ENCODE assay signal across 18 cellular contexts in genomic region chr4:112130903-112131302, GRCh38. TPM values are rescaled to one million over a fixed set of nuclear protein-coding genes. Genes with fewer than 3 reads are reported as not detected.
DNase-seq lines count a peak whose midpoint lies in the region; ATAC-seq and TF ChIP-seq lines count a peak whose summit lies in the region.
"Had no signal": no experiment of that assay in that cellular context is flagged by ENCODE, and none has a peak within 500 bp of the region (broad histone marks: within the 10 kb centered on the region; RNA-seq: fewer than 3 reads in every experiment).

No MANE protein-coding gene starts in this region.

- H3K9ac ChIP-seq in BLaER1 treated with 17β-estradiol and CSF1 and Interleukin-3, amounts not matched to agents 10 nM and 100 nM, result no peak overlapping the region
- H3K9ac ChIP-seq in HCT116 (ENCODE audit: low read length) (no peak overlapping the region), colonic mucosa (ENCODE audit: low read depth in 2 of 2, low read length in 2 of 2) (no peak overlapping the region)

- no TSS peak for BruUV-seq in HCT116 (replicated peaks; lab: Mats Ljungman, UMichigan)

- H3K27me3 Mint-ChIP-seq in chondrocyte (ENCODE audit: low read depth), result peaks cover 22% of the 10 kb centered on the region

- no peak for TF ChIP-seq POLR2A in HCT116 (IDR thresholded peaks at IDR 0.05; ENCODE audit: borderline replicate concordance, extremely low read depth, insufficient read depth, insufficient read length)

- peaks cover 18% of the 10 kb centered on the region for H3K4me1 Mint-ChIP-seq in chondrocyte (ENCODE audit: low read depth)

- TF ChIP-seq CTCF in HCT116 (IDR thresholded peaks at IDR 0.05 in 2 of 3, conservative IDR thresholded peaks at IDR 0.05 in 1 of 3; ENCODE audit: borderline replicate concordance in 1 of 3, insufficient read depth in 1 of 3, low read depth in 2 of 3, low read length in 2 of 3) (no peak), chondrocyte (IDR thresholded peaks at IDR 0.05) (no peak), colonic mucosa (IDR thresholded peaks at IDR 0.05) (no peak)

- H3K9me3 ChIP-seq in BLaER1 treated with 17β-estradiol and CSF1 and Interleukin-3, amounts not matched to agents 10 nM and 100 nM (replicated peaks in 1 of 11), result 0 out of 22 replicates have a peak, but pooled peaks cover 0 to under 1% (median 0%) of the 10 kb centered on the region in 11 experiments
- H3K9me3 ChIP-seq in HCT116 (ENCODE audit: control insufficient read depth in 1 of 2, insufficient read depth in 1 of 2, low read depth in 1 of 2, low read length in 2 of 2), result no peaks in the 10 kb centered on the region
- no peaks in the 10 kb centered on the region for H3K9me3 ChIP-seq in colonic mucosa
- H3K9me3 ChIP-seq: body of pancreas, gastrocnemius medialis had no signal

- TF ChIP-seq RAD21 in HCT116 (IDR thresholded peaks at IDR 0.05; ENCODE audit: low read depth), result no peak

- H3K9me2 ChIP-seq in HCT116 (ENCODE audit: insufficient read depth), result no peaks in the 10 kb centered on the region

- ATAC-seq in HCT116 (no peak), HG03354 (IDR thresholded peaks at IDR 0.05; ENCODE audit: poor library complexity, severe bottlenecking, unreplicated experiment) (no peak)
- ATAC-seq: body of pancreas, gastrocnemius medialis, Panc1 had no signal

- no peak overlapping the region for H3K4me3 Mint-ChIP-seq in chondrocyte (ENCODE audit: unreplicated experiment)

- H3K4me1 ChIP-seq in BLaER1 treated with 17β-estradiol and CSF1 and Interleukin-3, amounts not matched to agents 10 nM and 100 nM, result peaks cover 17 to 50% (median 35%) of the 10 kb centered on the region in 10 experiments
- H3K4me1 ChIP-seq in HCT116 (ENCODE audit: control insufficient read depth in 1 of 2, insufficient read depth in 2 of 2, low read length in 2 of 2), result peaks cover 0 to 12% of the 10 kb centered on the region in 2 experiments; a peak in 2 of 4 replicates
- no peaks in the 10 kb centered on the region for H3K4me1 ChIP-seq in colonic mucosa
- H3K4me1 ChIP-seq: body of pancreas, gastrocnemius medialis had no signal

- RAD21 ChIA-PET in HCT116 (lab: Charles Lee; ENCODE audit: low non-redundant PET in 1 of 2, low total read pairs in 2 of 2, uncharacterized antibody in 2 of 2, unreplicated experiment in 2 of 2), result no interaction called here

- no peak overlapping the region for H3K27ac ChIP-seq in BLaER1 treated with 17β-estradiol and CSF1 and Interleukin-3, amounts not matched to agents 10 nM and 100 nM
- H3K27ac ChIP-seq in HCT116 (ENCODE audit: low read depth, low read length), result no peak overlapping the region
- H3K27ac ChIP-seq in colonic mucosa, result no peak overlapping the region
- H3K27ac ChIP-seq: body of pancreas, gastrocnemius medialis had no signal

- peak overlapping the region in 9 of 11 experiments; percentile 2 to 68 (median 43); a peak in 15 of 22 replicates for H3K4me2 ChIP-seq in BLaER1 treated with 17β-estradiol and CSF1 and Interleukin-3, amounts not matched to agents 10 nM and 100 nM
- no peak overlapping the region for H3K4me2 ChIP-seq in HCT116 (ENCODE audit: low read length)

- no peaks in the 10 kb centered on the region for H3K36me3 ChIP-seq in BLaER1 treated with 17β-estradiol and CSF1 and Interleukin-3, amounts not matched to agents 10 nM and 100 nM
- H3K36me3 ChIP-seq in HCT116 (ENCODE audit: control insufficient read depth in 1 of 2, insufficient read depth in 2 of 2, low read length in 2 of 2) (no peaks in the 10 kb centered on the region), colonic mucosa (no peaks in the 10 kb centered on the region)
- H3K36me3 ChIP-seq: gastrocnemius medialis had no signal

- intact Hi-C loops in HCT116 (cut with micrococcal nuclease), result no loop called here
- intact Hi-C loops in colonic mucosa (cut with DNase I), result no loop called here

- POLR2A ChIA-PET in HCT116 (lab: Charles Lee), result no interaction called here

- no peaks in the 10 kb centered on the region for H4K20me1 ChIP-seq in BLaER1 treated with 17β-estradiol and CSF1 and Interleukin-3, amounts not matched to agents 10 nM and 100 nM
- H4K20me1 ChIP-seq in HCT116 (ENCODE audit: insufficient read depth), result no peaks in the 10 kb centered on the region

- H3K36me3 Mint-ChIP-seq in chondrocyte (ENCODE audit: low read depth), result no peaks in the 10 kb centered on the region

- H3K9me3 Mint-ChIP-seq in chondrocyte (ENCODE audit: low read depth), result peaks cover 2% of the 10 kb centered on the region

- H3K27me3 ChIP-seq in BLaER1 treated with 17β-estradiol and CSF1 and Interleukin-3, amounts not matched to agents 10 nM and 100 nM, result no peaks in the 10 kb centered on the region
- no peaks in the 10 kb centered on the region for H3K27me3 ChIP-seq in HCT116 (ENCODE audit: insufficient read depth, low read length)
- H3K27me3 ChIP-seq in colonic mucosa, result no peaks in the 10 kb centered on the region
- H3K27me3 ChIP-seq: body of pancreas, gastrocnemius medialis had no signal

- CTCF ChIA-PET in HCT116 (lab: Charles Lee), result interaction anchor here (1.1 kb wide), 1 partner anchor 31 kb away, joined by 3 read pairs; no protein-coding TSS in a partner anchor

- no peak for DNase-seq in HCT116 (ENCODE audit: low read depth, low spot score)
- DNase-seq in chondrocyte (ENCODE audit: low spot score), result no peak
- peak; percentile 60 for DNase-seq in iPS-NIHi7 (ENCODE audit: extremely low spot score)
- DNase-seq in colonic mucosa, result no peak
- DNase-seq in GM19238 (ENCODE audit: insufficient read length, low spot score), result no peak
- no peak for DNase-seq in NCI-H1694 treated with DMSO at 0.1 percent for 48 hours (lab: John Stamatoyannopoulos, UW)
- DNase-seq: activated CD4-positive, CD25-positive, alpha-beta regulatory T cell treated with anti-CD3 and anti-CD28 coated beads, Interleukin-2, amount 50 U/mL, for 72 hours; activated naive CD4-positive, alpha-beta T cell; body of pancreas; DMS53; effector CD8-positive, alpha-beta T cell; gastrocnemius medialis; kidney glomerular epithelial cell; NCI-H1092 had no signal

- H2AFZ ChIP-seq in HCT116 (ENCODE audit: low read depth, low read length, poor library complexity, severe bottlenecking), result peak overlapping the region; percentile 34

- no peak overlapping the region for H3K4me3 ChIP-seq in BLaER1 treated with 17β-estradiol and CSF1 and Interleukin-3, amounts not matched to agents 10 nM and 100 nM
- H3K4me3 ChIP-seq in HCT116 (replicated peaks in 1 of 2; ENCODE audit: low read depth in 1 of 2, low read length in 2 of 2) (no peak overlapping the region), colonic mucosa (no peak overlapping the region)
- H3K4me3 ChIP-seq: body of pancreas, gastrocnemius medialis had no signal

- H3K79me2 ChIP-seq in HCT116 (ENCODE audit: insufficient read depth, low read length), result no peaks in the 10 kb centered on the region

- peak overlapping the region; percentile 39 for H3K27ac Mint-ChIP-seq in chondrocyte (ENCODE audit: unreplicated experiment)
- H3K27ac Mint-ChIP-seq: progenitor cell of endocrine pancreas had no signal

TF ChIP-seq in HCT116, 20 proteins besides CTCF, POLR2A, EP300 and RAD21:
- TF ChIP-seq TCF7L2 (IDR thresholded peaks at IDR 0.05; ENCODE audit: borderline replicate concordance, extremely low read depth, insufficient read depth, insufficient read length) (no peak), SRF (IDR thresholded peaks at IDR 0.05; ENCODE audit: low read depth) (no peak), ELF1 (IDR thresholded peaks at IDR 0.05; ENCODE audit: borderline replicate concordance, low read depth) (no peak), ZNF274 (IDR thresholded peaks at IDR 0.05; ENCODE audit: low read depth, low read length) (no peak), CEBPB (IDR thresholded peaks at IDR 0.05; ENCODE audit: low read depth) (no peak)
TF ChIP-seq in HCT116: peak in this region for 0.

RNA-seq across cellular contexts. Expression of gene FAM241A, which starts 14.4 kb away (rescaled TPM):
- total RNA-seq in HCT116 (2021; ENCODE audit: unreplicated experiment), result 4.5 TPM
- 1.6 and 2.3 TPM in 2 replicates for polyA plus RNA-seq in HCT116 (2012)
- total RNA-seq in chondrocyte, result 0.53 to 0.74 TPM (median 0.62 TPM) in 3 replicates
- 1 to 10 TPM; 1.4 to 1.9 TPM for total RNA-seq in colonic mucosa
